In the genomic region with DNA sequence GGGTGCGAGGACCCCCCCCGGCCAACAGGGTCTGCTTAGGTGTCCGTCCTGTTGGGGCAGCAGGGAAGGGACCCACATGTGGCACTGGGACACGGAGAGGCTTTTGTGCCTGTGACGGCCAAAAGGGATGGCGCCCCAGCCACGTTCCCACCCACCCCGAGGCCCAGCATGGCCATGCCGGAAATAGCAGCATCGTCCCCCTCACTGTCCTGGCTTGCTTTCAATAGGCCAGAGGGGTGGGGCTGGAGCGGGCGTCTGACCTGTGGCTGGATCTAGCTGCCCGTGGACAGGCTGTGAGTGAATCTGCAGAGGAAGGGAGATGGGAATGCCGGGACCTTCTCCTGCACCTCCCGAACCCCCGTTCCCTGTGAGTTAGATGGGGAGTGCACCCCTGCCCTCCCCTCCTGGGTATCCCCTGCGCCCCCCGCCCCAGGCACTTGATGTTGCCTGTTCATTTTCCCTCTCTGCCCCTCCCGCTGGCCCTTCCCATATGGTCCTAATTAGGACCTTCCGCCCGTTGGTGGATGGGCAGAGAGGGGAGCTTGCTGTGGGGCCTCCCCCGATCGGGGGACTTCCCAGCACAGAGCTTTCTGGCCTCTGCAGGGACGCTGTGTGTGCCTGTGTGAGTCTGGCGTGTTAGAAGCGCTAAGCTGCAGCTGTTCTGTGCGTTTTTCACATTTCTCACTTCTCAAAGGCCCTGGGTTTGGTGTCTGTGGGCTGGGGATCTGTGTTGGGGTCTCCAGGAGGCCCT, we compare ENCODE assay signal across 8 cellular contexts.
DNase-seq lines count a peak whose midpoint lies in the region; ATAC-seq and TF ChIP-seq lines count a peak whose summit lies in the region.

No MANE protein-coding gene starts in this region.

- H3K36me3 ChIP-seq in OCI-LY3 (replicated peaks; ENCODE audit: low read depth, low read length) (no peaks in the 10 kb centered on the region), osteoblast (ENCODE audit: insufficient read depth, low read length) (peaks cover 15% of the 10 kb centered on the region), left lung (peaks cover 0 to 8% of the 10 kb centered on the region in 2 donors)
- H3K36me3 ChIP-seq in effector memory CD4-positive, alpha-beta T cell (ENCODE audit: control insufficient read depth, insufficient read depth, low read length), result no peaks in the 10 kb centered on the region

- H3K27ac ChIP-seq in OCI-LY3 (ENCODE audit: low read length) (peak overlapping the region; percentile 58), osteoblast (ENCODE audit: low read depth, low read length) (peak overlapping the region; percentile 71), left lung (no peak overlapping the region)
- H3K27ac ChIP-seq in effector memory CD4-positive, alpha-beta T cell (ENCODE audit: insufficient read depth, low read length, poor library complexity, severe bottlenecking), result peak overlapping the region; percentile 95

- H3K4me1 ChIP-seq in OCI-LY3 (ENCODE audit: low read length) (peaks cover 38% of the 10 kb centered on the region), osteoblast (ENCODE audit: insufficient read depth, low read length) (peaks cover 56% of the 10 kb centered on the region), left lung (peaks cover 65 to 88% of the 10 kb centered on the region in 2 donors)
- peaks cover 88% of the 10 kb centered on the region for H3K4me1 ChIP-seq in effector memory CD4-positive, alpha-beta T cell (ENCODE audit: control insufficient read depth, insufficient read depth, low read length, poor library complexity, severe bottlenecking)

- H4K20me1 ChIP-seq in OCI-LY3 (ENCODE audit: insufficient read depth, low read length), result no peaks in the 10 kb centered on the region
- H4K20me1 ChIP-seq in osteoblast (ENCODE audit: insufficient read depth, low read length), result peaks cover 74% of the 10 kb centered on the region

- H3K9me3 ChIP-seq in OCI-LY3 (ENCODE audit: insufficient read depth, low read length) (peaks cover 5% of the 10 kb centered on the region; the same call in 1 of the 2 replicates), osteoblast (ENCODE audit: low read depth, low read length) (no peaks in the 10 kb centered on the region), left lung (no peaks in the 10 kb centered on the region)
- H3K9me3 ChIP-seq in effector memory CD4-positive, alpha-beta T cell (ENCODE audit: control insufficient read depth, low read length), result no peaks in the 10 kb centered on the region

- H3K4me2 ChIP-seq in OCI-LY3 (ENCODE audit: low read length), result peak overlapping the region; percentile 88
- peak overlapping the region; percentile 39 for H3K4me2 ChIP-seq in osteoblast (ENCODE audit: insufficient read depth, low read length)

- CTCF ChIA-PET in GM10248 (lab: Yijun Ruan, JAX), result interaction anchor here (0.7 to 14.4 kb wide), 7 partner anchors 8 to 102 kb away, joined by 3 to 175 read pairs (median 4); no protein-coding TSS in a partner anchor

- ATAC-seq in esophagus mucosa (no peak), HG02981 (IDR thresholded peaks at IDR 0.05; ENCODE audit: unreplicated experiment) (no peak), left lung (no peak)

- DNase-seq in GM10248 (ENCODE audit: extremely low spot score), result peak; percentile 82
- no peak for DNase-seq in effector memory CD4-positive, alpha-beta T cell
- no peak for DNase-seq in osteoblast (ENCODE audit: insufficient read length, low spot score, missing footprints)
- DNase-seq in left lung, result no peak
- DNase-seq in posterior cingulate gyrus, result no peak

- H3K4me3 ChIP-seq in OCI-LY3 (ENCODE audit: low read length), result peak overlapping the region; percentile 66
- peak overlapping the region; percentile 42 for H3K4me3 ChIP-seq in effector memory CD4-positive, alpha-beta T cell (ENCODE audit: insufficient read depth, low read depth, low read length, poor library complexity, severe bottlenecking)
- H3K4me3 ChIP-seq in osteoblast (ENCODE audit: insufficient read depth, low read length), result no peak overlapping the region
- no peak overlapping the region for H3K4me3 ChIP-seq in left lung

- H3K27me3 ChIP-seq in OCI-LY3 (ENCODE audit: low read depth, low read length), result peaks cover 21% of the 10 kb centered on the region
- no peaks in the 10 kb centered on the region for H3K27me3 ChIP-seq in effector memory CD4-positive, alpha-beta T cell (replicated peaks; ENCODE audit: control insufficient read depth, insufficient read depth, low read length, poor library complexity, severe bottlenecking)
- H3K27me3 ChIP-seq in osteoblast (ENCODE audit: insufficient read depth, low read length), result no peaks in the 10 kb centered on the region
- no peaks in the 10 kb centered on the region for H3K27me3 ChIP-seq in left lung

- POLR2A ChIA-PET in GM10248 (lab: Yijun Ruan, JAX), result no interaction called here

- H3K9ac ChIP-seq in OCI-LY3 (ENCODE audit: low read length), result peak overlapping the region; percentile 49; the same call in 1 of the 2 replicates

- intact Hi-C loops in left lung (cut with DNase I) (loop anchor here in 1 of 2 donors (5.0 kb wide), 2 partner anchors 44 to 59 kb away; no protein-coding TSS in a partner anchor), posterior cingulate gyrus (cut with DNase I) (no loop called here)

- H2AFZ ChIP-seq in OCI-LY3 (ENCODE audit: low read depth, low read length) (peak overlapping the region; percentile 27; the same call in 1 of the 2 replicates), osteoblast (ENCODE audit: low read length) (no peak overlapping the region)

- TF ChIP-seq CTCF in GM10248 (IDR thresholded peaks at IDR 0.05; ENCODE audit: control extremely low read depth, extremely low read depth, low read depth, missing control alignments), result no peak
- TF ChIP-seq CTCF in OCI-LY3 (IDR thresholded peaks at IDR 0.05; ENCODE audit: low read depth, low read length), result no peak
- no peak for TF ChIP-seq CTCF in osteoblast (IDR thresholded peaks at IDR 0.05; ENCODE audit: extremely low read depth, low read depth, low read length)
- TF ChIP-seq CTCF in left lung (IDR thresholded peaks at IDR 0.05), result no peak

- H3K79me2 ChIP-seq in OCI-LY3 (ENCODE audit: low read length) (no peaks in the 10 kb centered on the region), osteoblast (ENCODE audit: insufficient read depth, low read length) (peaks cover 96% of the 10 kb centered on the region)

Comparison
In these comparisons a context has a peak if more than half of its experiments do, and no peak if none do; other contexts are left out.
1. H3K27ac ChIP-seq: peak in OCI-LY3 (single experiment), effector memory CD4-positive, alpha-beta T cell (single experiment) and osteoblast (single experiment); none in left lung (0 of 2).
2. H3K4me3 ChIP-seq: peak in OCI-LY3 (single experiment) and effector memory CD4-positive, alpha-beta T cell (single experiment); none in osteoblast (single experiment) and left lung (0 of 2).